ENCODE assay signal across 9 cellular contexts in genomic region chr1:121458291-121459048, GRCh38.
DNase-seq lines count a peak whose midpoint lies in the region; ATAC-seq lines count a peak whose summit lies in the region.
"Had no signal": no experiment of that assay in that cellular context is flagged by ENCODE, and none has a peak within 500 bp of the region (broad histone marks: within the 10 kb centered on the region; RNA-seq: fewer than 3 reads in every experiment).

No MANE protein-coding gene starts in this region.

- no peak for DNase-seq in activated T-cell treated with anti-CD3 and anti-CD28 coated beads, Interleukin-2, amount 50 U/mL, for 72 hours
- DNase-seq in activated T-cell treated with anti-CD3 and anti-CD28 coated beads for 4 hours (no peak), SKM-1 (lab: John Stamatoyannopoulos, UW; ENCODE audit: unreplicated experiment) (peak; percentile 25), H7 (no peak)
- no peak for DNase-seq in stimulated activated naive CD8-positive, alpha-beta T cell treated with anti-CD3 and anti-CD28 coated beads, Interleukin-15, amount 100 ng/mL, for 72 hours
- DNase-seq in stimulated activated CD4-positive, alpha-beta T cell treated with anti-CD3 and anti-CD28 coated beads, Interleukin-15, amount 100 ng/mL, for 24 hours, result no peak
- no peak for DNase-seq in activated CD8-positive, alpha-beta memory T cell treated with anti-CD3 and anti-CD28 coated beads, Interleukin-2, amount 50 U/mL, for 48 hours
- DNase-seq: heart right ventricle had no signal

- peaks cover 0 to 1% of the 10 kb centered on the region in 2 donors for H3K9me3 Mint-ChIP-seq in activated T-cell treated with anti-CD3 and anti-CD28 coated beads, Interleukin-2, amount 50 U/mL, for 72 hours
- H3K9me3 Mint-ChIP-seq in stimulated activated naive CD8-positive, alpha-beta T cell treated with anti-CD3 and anti-CD28 coated beads, Interleukin-15, amount 100 ng/mL, for 72 hours, result peaks cover 5 to 6% of the 10 kb centered on the region in 2 donors

- no peak overlapping the region for H3K4me3 ChIP-seq in H7 (ENCODE audit: insufficient read depth, low read depth, low read length)

- ATAC-seq in activated T-cell treated with anti-CD3 and anti-CD28 coated beads, Interleukin-2, amount 50 U/mL, for 72 hours (replicated peaks in 1 of 2), result peak; percentile 99
- peak; percentile 99 for ATAC-seq in HG03060 (IDR thresholded peaks at IDR 0.05; ENCODE audit: low read depth, unreplicated experiment)
- ATAC-seq in stimulated activated naive CD8-positive, alpha-beta T cell treated with anti-CD3 and anti-CD28 coated beads, Interleukin-15, amount 100 ng/mL, for 72 hours, result peak; percentile 100

- no peak overlapping the region for H3K27ac Mint-ChIP-seq in activated T-cell treated with anti-CD3 and anti-CD28 coated beads, Interleukin-2, amount 50 U/mL, for 72 hours
- H3K27ac Mint-ChIP-seq in stimulated activated naive CD8-positive, alpha-beta T cell treated with anti-CD3 and anti-CD28 coated beads, Interleukin-15, amount 100 ng/mL, for 72 hours, result peak overlapping the region; percentile 68 to 76

- peaks cover 15% of the 10 kb centered on the region for H3K4me1 Mint-ChIP-seq in activated T-cell treated with anti-CD3 and anti-CD28 coated beads, Interleukin-2, amount 50 U/mL, for 72 hours (ENCODE audit: low read depth)
- peaks cover 35% of the 10 kb centered on the region for H3K4me1 Mint-ChIP-seq in stimulated activated naive CD8-positive, alpha-beta T cell treated with anti-CD3 and anti-CD28 coated beads, Interleukin-15, amount 100 ng/mL, for 72 hours

- H3K27me3 ChIP-seq in H7 (ENCODE audit: control insufficient read depth, insufficient read depth, low read length), result no peaks in the 10 kb centered on the region
- H3K27me3 ChIP-seq: heart right ventricle had no signal

- H3K4me3 Mint-ChIP-seq in activated T-cell treated with anti-CD3 and anti-CD28 coated beads, Interleukin-2, amount 50 U/mL, for 72 hours, result peak overlapping the region; percentile 9 to 63
- H3K4me3 Mint-ChIP-seq in stimulated activated naive CD8-positive, alpha-beta T cell treated with anti-CD3 and anti-CD28 coated beads, Interleukin-15, amount 100 ng/mL, for 72 hours, result peak overlapping the region; percentile 51 to 56

- peaks cover 48% of the 10 kb centered on the region for H3K27me3 Mint-ChIP-seq in activated T-cell treated with anti-CD3 and anti-CD28 coated beads, Interleukin-2, amount 50 U/mL, for 72 hours (ENCODE audit: low read depth)
- peaks cover 12% of the 10 kb centered on the region for H3K27me3 Mint-ChIP-seq in stimulated activated naive CD8-positive, alpha-beta T cell treated with anti-CD3 and anti-CD28 coated beads, Interleukin-15, amount 100 ng/mL, for 72 hours

- no peaks in the 10 kb centered on the region for H3K36me3 ChIP-seq in H7 (replicated peaks; ENCODE audit: control insufficient read depth, insufficient read depth, low read length)
- H3K36me3 ChIP-seq: heart right ventricle had no signal

- peaks cover 0 to 2% of the 10 kb centered on the region in 2 donors for H3K36me3 Mint-ChIP-seq in activated T-cell treated with anti-CD3 and anti-CD28 coated beads, Interleukin-2, amount 50 U/mL, for 72 hours (ENCODE audit: insufficient read depth in 2 of 2)
